ENCODE assay signal across 11 cellular contexts in the genomic region with DNA sequence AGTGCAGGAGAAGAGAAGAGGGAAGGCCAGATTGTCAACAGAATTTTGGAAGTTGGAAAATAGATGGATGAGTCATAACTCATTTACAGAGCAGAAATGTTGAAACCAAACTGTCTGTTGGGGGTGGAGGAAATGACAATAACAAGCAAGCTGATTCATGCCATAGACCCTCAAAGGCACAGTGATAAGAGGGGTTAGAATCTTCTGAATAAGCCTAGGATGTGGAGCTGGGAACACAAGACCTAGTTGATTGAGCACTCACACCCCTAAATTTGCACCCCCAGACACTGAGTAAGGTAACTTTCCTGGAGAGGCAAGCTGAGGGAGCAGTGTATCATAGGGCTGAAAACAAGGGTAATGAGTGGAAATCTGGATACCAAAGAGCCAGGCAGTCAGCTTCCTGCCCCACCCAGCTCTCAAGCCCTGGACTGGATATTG.
DNase-seq lines count a peak whose midpoint lies in the region; ATAC-seq and TF ChIP-seq lines count a peak whose summit lies in the region.
"Had no signal": no experiment of that assay in that cellular context is flagged by ENCODE, and none has a peak within 500 bp of the region (broad histone marks: within the 10 kb centered on the region; RNA-seq: fewer than 3 reads in every experiment).

No MANE protein-coding gene starts in this region.

- peak overlapping the region; percentile 53 for H3K27ac ChIP-seq in GM23248
- H3K27ac ChIP-seq in osteoblast (ENCODE audit: low read depth, low read length) = peak overlapping the region; percentile 40
- H3K27ac ChIP-seq in lower lobe of right lung = no peak overlapping the region
- H3K27ac ChIP-seq: left lung, SK-N-MC had no signal

- H4K20me1 ChIP-seq in GM23248 (ENCODE audit: insufficient read depth) = no peaks in the 10 kb centered on the region
- no peaks in the 10 kb centered on the region for H4K20me1 ChIP-seq in osteoblast (ENCODE audit: insufficient read depth, low read length)

- TF ChIP-seq CTCF in astrocyte of the spinal cord (IDR thresholded peaks at IDR 0.05; ENCODE audit: low read depth, low read length) (no peak), osteoblast (IDR thresholded peaks at IDR 0.05; ENCODE audit: extremely low read depth, low read depth, low read length) (no peak), lower lobe of right lung (IDR thresholded peaks at IDR 0.05) (no peak)

- no peaks in the 10 kb centered on the region for H3K79me2 ChIP-seq in GM23248 (ENCODE audit: insufficient read depth)
- H3K79me2 ChIP-seq in osteoblast (ENCODE audit: insufficient read depth, low read length) = no peaks in the 10 kb centered on the region

- H3K4me1 ChIP-seq in GM23248 (ENCODE audit: insufficient read depth) = peaks cover 37% of the 10 kb centered on the region
- H3K4me1 ChIP-seq in osteoblast (ENCODE audit: insufficient read depth, low read length) = peaks cover 29% of the 10 kb centered on the region
- H3K4me1 ChIP-seq in lower lobe of right lung = peaks cover 10% of the 10 kb centered on the region

- H2AFZ ChIP-seq in GM23248 (no peak overlapping the region), osteoblast (ENCODE audit: low read length) (no peak overlapping the region)

- peaks cover 39% of the 10 kb centered on the region for H3F3A ChIP-seq in GM23248 (ENCODE audit: insufficient read depth)

- intact Hi-C loops in lower lobe of right lung (cut with DNase I) = no loop called here

- ATAC-seq in lower lobe of right lung (no peak), HG02885 (IDR thresholded peaks at IDR 0.05; ENCODE audit: poor library complexity, unreplicated experiment) (no peak), GM19397 (IDR thresholded peaks at IDR 0.05; ENCODE audit: unreplicated experiment) (no peak)
- ATAC-seq: left lung had no signal

- in situ Hi-C loops in GM23248 (cut with MboI) = no loop called here
- in situ Hi-C loops in astrocyte of the spinal cord (cut with HindIII; ENCODE audit: low sequenced_read_pairs) = no loop called here

- DNase-seq in GM23248 (peak; percentile 80), NCI-H146 treated with DMSO at 0.1 percent for 48 hours (lab: John Stamatoyannopoulos, UW; ENCODE audit: unreplicated experiment) (peak; percentile 33), astrocyte of the spinal cord (ENCODE audit: low read depth, low spot score) (peak; percentile 41), osteoblast (ENCODE audit: insufficient read length, low spot score, missing footprints) (no peak), lower lobe of right lung (no peak)
- DNase-seq in stimulated activated CD4-positive, alpha-beta T cell treated with anti-CD3 and anti-CD28 coated beads, Interleukin-2, amount 100 ng/mL, for 48 hours = no peak
- DNase-seq: GOT3, left lung had no signal

- H3K4me2 ChIP-seq in GM23248 (ENCODE audit: unreplicated experiment) (peak overlapping the region; percentile 63), osteoblast (ENCODE audit: insufficient read depth, low read length) (peak overlapping the region; percentile 45)

- 0 out of 2 replicates have a peak overlapping the region, but pooled peaks have one; percentile 0 for H3K9ac ChIP-seq in GM23248

- H3K4me3 ChIP-seq in GM23248 (peak overlapping the region; percentile 6), astrocyte of the spinal cord (ENCODE audit: low read depth, low read length) (no peak overlapping the region), osteoblast (ENCODE audit: insufficient read depth, low read length) (no peak overlapping the region), lower lobe of right lung (no peak overlapping the region)
- H3K4me3 ChIP-seq: left lung, SK-N-MC had no signal

- H3K9me3 ChIP-seq in GM23248 (ENCODE audit: low read depth) = no peaks in the 10 kb centered on the region
- H3K9me3 ChIP-seq in osteoblast (ENCODE audit: low read depth, low read length) = no peaks in the 10 kb centered on the region
- H3K9me3 ChIP-seq in lower lobe of right lung = no peaks in the 10 kb centered on the region
- H3K9me3 ChIP-seq: left lung had no signal

- no peaks in the 10 kb centered on the region for H3K9me2 ChIP-seq in GM23248 (ENCODE audit: insufficient read depth)

- H3K36me3 ChIP-seq in GM23248 (ENCODE audit: low read depth) = no peaks in the 10 kb centered on the region
- no peaks in the 10 kb centered on the region for H3K36me3 ChIP-seq in osteoblast (ENCODE audit: insufficient read depth, low read length)
- H3K36me3 ChIP-seq in lower lobe of right lung = no peaks in the 10 kb centered on the region
- H3K36me3 ChIP-seq: left lung had no signal

- H3K27me3 ChIP-seq in GM23248 (replicated peaks; ENCODE audit: insufficient read depth) (no peaks in the 10 kb centered on the region), osteoblast (ENCODE audit: insufficient read depth, low read length) (no peaks in the 10 kb centered on the region), lower lobe of right lung (ENCODE audit: low read depth) (no peaks in the 10 kb centered on the region)
- H3K27me3 ChIP-seq: left lung had no signal

Comparison
In these comparisons a context has a peak if more than half of its experiments do, and no peak if none do; other contexts are left out.
1. DNase-seq: peak in GM23248 (single experiment), NCI-H146 treated with DMSO at 0.1 percent for 48 hours (single experiment) and astrocyte of the spinal cord (single experiment); none in osteoblast (single experiment), stimulated activated CD4-positive, alpha-beta T cell treated with anti-CD3 and anti-CD28 coated beads, Interleukin-2, amount 100 ng/mL, for 48 hours (0 of 2) and lower lobe of right lung (single experiment).